Comparison of ENCODE assay signal across 1 cellular context in the genomic region with DNA sequence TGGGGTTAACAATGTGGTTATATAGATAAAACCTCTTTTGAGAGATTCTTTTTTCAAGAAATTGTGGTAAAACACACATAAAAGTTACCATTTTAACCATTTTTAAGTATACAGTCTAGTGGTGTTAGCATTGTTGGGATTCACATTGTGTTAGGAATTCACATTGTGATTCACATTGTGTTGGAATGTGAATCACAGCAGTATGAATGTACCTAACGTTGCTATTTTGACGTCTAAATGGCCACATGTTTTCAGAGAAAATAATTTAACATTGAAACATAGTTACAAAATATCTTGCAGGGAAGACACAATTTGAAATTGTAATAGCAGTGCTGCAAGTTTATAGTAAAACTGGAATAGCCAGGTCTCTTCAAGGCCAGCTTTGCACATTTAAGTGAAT.
A peak's percentile ranks its signal among the peaks of the same experiment; 100 is the strongest.
TF ChIP-seq lines count a peak whose summit lies in the region.

No MANE protein-coding gene starts in this region.

TF ChIP-seq in H1, 55 proteins besides CTCF, POLR2A, EP300 and RAD21:
- no peak for TF ChIP-seq CHD1 (IDR thresholded peaks at IDR 0.05; ENCODE audit: low read depth, low read length)
- no peak for TF ChIP-seq SIN3A (conservative IDR thresholded peaks at IDR 0.05 in 1 of 2, IDR thresholded peaks at IDR 0.05 in 1 of 2; ENCODE audit: low read depth in 1 of 2, low read length in 2 of 2)
- peak; percentile 33; the same call in 1 of the 2 replicates for TF ChIP-seq TEAD4 (IDR thresholded peaks at IDR 0.05; ENCODE audit: low read depth, low read length)
- TF ChIP-seq JUND (IDR thresholded peaks at IDR 0.05; ENCODE audit: low read length) = no peak
